ENCODE assay signal across 8 cellular contexts in the genomic region with DNA sequence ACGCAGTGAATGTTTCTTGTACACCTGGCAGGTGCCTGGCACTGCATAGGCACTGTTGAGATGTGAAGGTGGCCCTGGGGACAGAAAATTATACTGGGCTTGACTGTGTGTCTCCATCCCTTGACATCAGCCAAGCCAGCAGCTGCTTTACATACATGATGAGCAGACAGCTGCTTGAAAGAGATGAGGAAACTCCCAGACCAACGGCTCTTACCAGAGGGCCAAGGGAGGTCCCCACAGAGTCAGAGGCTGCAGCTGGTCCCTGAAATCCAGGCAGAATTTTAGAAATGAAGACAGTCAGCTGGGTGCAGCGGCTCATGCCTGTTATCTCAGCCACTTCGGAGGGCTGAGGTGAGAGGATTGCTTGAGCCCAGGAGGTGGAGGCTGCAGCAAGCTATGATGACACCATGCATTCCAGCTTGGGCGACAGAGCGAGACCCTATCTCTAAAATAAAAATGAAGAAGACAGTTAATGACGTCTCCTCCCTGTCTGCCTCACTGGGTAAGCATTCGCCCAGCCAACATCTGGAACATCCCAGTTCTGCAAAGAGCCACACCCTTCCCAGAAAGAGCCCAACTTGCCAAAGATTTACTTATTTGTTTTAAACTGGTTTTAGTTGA. TPM values are rescaled to one million over a fixed set of nuclear protein-coding genes. Genes with fewer than 3 reads are reported as not detected.
A peak's percentile ranks its signal among the peaks of the same experiment; 100 is the strongest.
DNase-seq lines count a peak whose midpoint lies in the region; ATAC-seq and TF ChIP-seq lines count a peak whose summit lies in the region.

No MANE protein-coding gene starts in this region.

- H3K4me3 Mint-ChIP-seq in activated B cell treated with CpG ODN at 0.5 μM for 24 hours: peak overlapping the region; percentile 70

- TF ChIP-seq CTCF in activated B cell treated with CpG ODN at 0.5 μM for 24 hours (IDR thresholded peaks at IDR 0.05) (no peak), stomach (IDR thresholded peaks at IDR 0.05) (no peak), PC-9 (conservative IDR thresholded peaks at IDR 0.05) (no peak), spleen (IDR thresholded peaks at IDR 0.05 in 8 of 11, conservative IDR thresholded peaks at IDR 0.05 in 3 of 11) (no peak)

- WGBS in stomach, 5 donors: 69 to 82% (median 80%) methylated on average over 7 to 8 of the region's 8 CpGs
- WGBS in spleen, 5 donors: 52 to 70% (median 58%) methylated on average over 8 of the region's 8 CpGs

- intact Hi-C loops in activated B cell treated with CpG ODN at 0.5 μM for 24 hours (cut with micrococcal nuclease) (loop anchor here (1.0 to 10.0 kb wide), 6 partner anchors 18 to 554 kb away; a partner anchor contains a TSS), stomach (cut with DNase I; ENCODE audit: low total_unique reads) (no loop called here), PC-9 (cut with micrococcal nuclease; ENCODE audit: unreplicated experiment) (no loop called here), spleen (cut with DNase I; ENCODE audit: low total_unique reads) (no loop called here)

- no peaks in the 10 kb centered on the region for H3K4me1 ChIP-seq in stomach
- H3K4me1 ChIP-seq in PC-9 (replicated peaks; ENCODE audit: insufficient read depth): peaks cover 27% of the 10 kb centered on the region
- peaks cover 0 to 24% (median 10%) of the 10 kb centered on the region in 6 donors for H3K4me1 ChIP-seq in spleen

- H3K9me3 ChIP-seq in stomach (peaks cover 0 to 5% (median 0%) of the 10 kb centered on the region in 4 donors), PC-9 (ENCODE audit: insufficient read depth, low read depth) (peaks cover 6% of the 10 kb centered on the region; the same call in 1 of the 2 replicates), spleen (no peaks in the 10 kb centered on the region)

- TF ChIP-seq POLR2A in stomach (IDR thresholded peaks at IDR 0.05): no peak
- no peak for TF ChIP-seq POLR2A in spleen (IDR thresholded peaks at IDR 0.05)

- no peak for TF ChIP-seq EP300 in stomach (IDR thresholded peaks at IDR 0.05)

- ATAC-seq in HG03039 (IDR thresholded peaks at IDR 0.05; ENCODE audit: unreplicated experiment) (peak; percentile 74), activated B cell treated with CpG ODN at 0.5 μM for 24 hours (ENCODE audit: low read depth) (peak; percentile 79)

- DNase-seq in NCI-H2171 treated with DMSO at 0.1 percent for 48 hours (lab: John Stamatoyannopoulos, UW) (peak; percentile 6), NCI-H2171 (lab: John Stamatoyannopoulos, UW) (no peak), activated B cell treated with CpG ODN at 0.5 μM for 24 hours (peak; percentile 60), stomach (no peak), PC-9 (no peak), spleen (no peak), midbrain (lab: John Stamatoyannopoulos, UW) (no peak)

- CTCF ChIA-PET in activated B cell treated with CpG ODN at 0.5 μM for 24 hours (lab: Charles Lee) (interaction anchor here (0.8 to 1.7 kb wide), 7 partner anchors 8 to 109 kb away, joined by 3 to 6 read pairs (median 3); a partner anchor contains a TSS), PC-9 (lab: Charles Lee) (no interaction called here)

- H3K36me3 Mint-ChIP-seq in activated B cell treated with CpG ODN at 0.5 μM for 24 hours (ENCODE audit: low read depth): peaks cover 58% of the 10 kb centered on the region

- peaks cover 38% of the 10 kb centered on the region for H3K4me1 Mint-ChIP-seq in activated B cell treated with CpG ODN at 0.5 μM for 24 hours

- no TSS peak for BruUV-seq in PC-9 (replicated peaks; lab: Mats Ljungman, UMichigan)

- no peaks in the 10 kb centered on the region for H3K27me3 ChIP-seq in stomach
- no peaks in the 10 kb centered on the region for H3K27me3 ChIP-seq in PC-9 (ENCODE audit: insufficient read depth, low read depth)
- H3K27me3 ChIP-seq in spleen (replicated peaks in 1 of 7): no peaks in the 10 kb centered on the region

- peaks cover 7% of the 10 kb centered on the region for H3K79me2 ChIP-seq in PC-9 (ENCODE audit: low read depth)

- H3K27ac Mint-ChIP-seq in activated B cell treated with CpG ODN at 0.5 μM for 24 hours: peak overlapping the region; percentile 98

- H2AFZ ChIP-seq in PC-9: no peak overlapping the region

- peaks cover 49% of the 10 kb centered on the region for H3F3A ChIP-seq in PC-9 (ENCODE audit: insufficient read depth, low read depth)

- no peaks in the 10 kb centered on the region for H4K20me1 ChIP-seq in PC-9 (ENCODE audit: insufficient read depth)

- POLR2A ChIA-PET in activated B cell treated with CpG ODN at 0.5 μM for 24 hours (lab: Charles Lee): interaction anchor here (0.5 to 2.6 kb wide), 18 partner anchors 9 to 544 kb away, joined by 3 to 35 read pairs (median 5); a partner anchor contains a TSS
- POLR2A ChIA-PET in PC-9 (lab: Charles Lee; ENCODE audit: unreplicated experiment): no interaction called here

- H3K4me3 ChIP-seq in stomach (no peak overlapping the region), PC-9 (no peak overlapping the region), spleen (no peak overlapping the region)

- no peak overlapping the region for H3K4me2 ChIP-seq in PC-9

- no peaks in the 10 kb centered on the region for H3K9me2 ChIP-seq in PC-9 (ENCODE audit: insufficient read depth)

- peaks cover 2% of the 10 kb centered on the region for H3K9me3 Mint-ChIP-seq in activated B cell treated with CpG ODN at 0.5 μM for 24 hours

- peaks cover 16 to 91% (median 82%) of the 10 kb centered on the region in 4 donors for H3K36me3 ChIP-seq in stomach
- H3K36me3 ChIP-seq in PC-9 (ENCODE audit: low read depth): peaks cover 40% of the 10 kb centered on the region
- peaks cover 0 to 100% (median 42%) of the 10 kb centered on the region in 6 donors for H3K36me3 ChIP-seq in spleen

- no peaks in the 10 kb centered on the region for H3K27me3 Mint-ChIP-seq in activated B cell treated with CpG ODN at 0.5 μM for 24 hours

- H3K27ac ChIP-seq in stomach: peak overlapping the region in 3 of 5 donors; percentile 35 to 57 (median 42)
- no peak overlapping the region for H3K27ac ChIP-seq in PC-9
- peak overlapping the region in 4 of 8 donors; percentile 51 to 69 (median 61) for H3K27ac ChIP-seq in spleen

RNA-seq across cellular contexts. Expression of a gene that starts 17.6 kb away (rescaled TPM):
- total RNA-seq in activated B cell treated with CpG ODN at 0.5 μM for 24 hours (59.6 and 62.7 TPM in 2 replicates), stomach (10 to 100 TPM in 3 of 5 donors, 1 to 10 TPM in 2; 2.9 to 21.0 (median 10.1) TPM), PC-9 (2021) (128 and 148 TPM in 2 replicates), spleen (10 to 100 TPM; 33.1 to 45.8 (median 41.0) TPM)
- polyA plus RNA-seq in stomach (10 to 100 TPM in 1 of 3 donors, 1 to 10 TPM in 2; 6.0 to 26.6 (median 7.2) TPM), spleen (10 to 100 TPM; 15.2 to 24.6 (median 15.2) TPM)

Comparison
In these comparisons a context has a peak if more than half of its experiments do, and no peak if none do; other contexts are left out.
1. DNase-seq: peak in NCI-H2171 treated with DMSO at 0.1 percent for 48 hours (single experiment) and activated B cell treated with CpG ODN at 0.5 μM for 24 hours (single experiment); none in NCI-H2171 (single experiment), stomach (single experiment), PC-9 (0 of 2), spleen (single experiment) and midbrain (single experiment).